ENCODE assay signal across 18 cellular contexts in genomic region chr20:926646-927045, GRCh38. TPM values are rescaled to one million over a fixed set of nuclear protein-coding genes. Genes with fewer than 3 reads are reported as not detected.
DNase-seq lines count a peak whose midpoint lies in the region; ATAC-seq and TF ChIP-seq lines count a peak whose summit lies in the region.
"Had no signal": no experiment of that assay in that cellular context is flagged by ENCODE, and none has a peak within 500 bp of the region (broad histone marks: within the 10 kb centered on the region; RNA-seq: fewer than 3 reads in every experiment).

No MANE protein-coding gene starts in this region.

- no peaks in the 10 kb centered on the region for H4K20me1 ChIP-seq in PC-3 (ENCODE audit: low read length)
- H4K20me1 ChIP-seq: BLaER1 had no signal

- H3K36me3 ChIP-seq in endodermal cell (ENCODE audit: control insufficient read depth, insufficient read depth, low read length) (no peaks in the 10 kb centered on the region), thyroid gland (no peaks in the 10 kb centered on the region), PC-3 (ENCODE audit: low read depth, low read length) (no peaks in the 10 kb centered on the region)
- H3K36me3 ChIP-seq: BLaER1 had no signal

- BruUV-seq in PC-3 (replicated peaks; lab: Mats Ljungman, UMichigan): no TSS peak

- WGBS in endodermal cell (ENCODE audit: insufficient coverage in 1 of 2, insufficient read length in 1 of 2), 2 experiments: 92 to 95% methylated on average over 4 to 5 of the region's 5 CpGs
- 42 to 45% methylated on average over 5 of the region's 5 CpGs for WGBS in thyroid gland, 2 donors

- DNase-seq in AG10803 (ENCODE audit: low read depth) (peak; percentile 21), GM04503 (ENCODE audit: low read depth) (peak; percentile 16), endodermal cell (no peak), thyroid gland (peak; percentile 49 to 64), NCI-H526 treated with DMSO at 0.1 percent for 48 hours (lab: John Stamatoyannopoulos, UW) (no peak), PC-3 (no peak)
- no peak for DNase-seq in stimulated activated naive CD4-positive, alpha-beta T cell (lab: John Stamatoyannopoulos, UW)
- DNase-seq: ACHN; CD4-positive, alpha-beta memory T cell; DMS153; DMS79; GF-D8; HCEC 1CT; KG1 had no signal

- H3K4me2 ChIP-seq in PC-3 (ENCODE audit: low read length): no peak overlapping the region
- H3K4me2 ChIP-seq: BLaER1, GM23338 had no signal

- no peaks in the 10 kb centered on the region for H3K4me1 Mint-ChIP-seq in endodermal cell
- H3K4me1 Mint-ChIP-seq: CD4-positive, alpha-beta memory T cell; GM23338 had no signal

- no peaks in the 10 kb centered on the region for H3K79me2 ChIP-seq in PC-3 (ENCODE audit: low read length)

- H3K9me2 ChIP-seq in PC-3 (replicated peaks; ENCODE audit: low read length): no peaks in the 10 kb centered on the region

- no peaks in the 10 kb centered on the region for H3K27me3 ChIP-seq in endodermal cell (ENCODE audit: control insufficient read depth, insufficient read depth, low read length, poor library complexity, severe bottlenecking)
- H3K27me3 ChIP-seq in thyroid gland: no peaks in the 10 kb centered on the region
- peaks cover 47% of the 10 kb centered on the region for H3K27me3 ChIP-seq in PC-3 (ENCODE audit: low read length)
- H3K27me3 ChIP-seq: BLaER1 had no signal

- no peak overlapping the region for H3K27ac ChIP-seq in endodermal cell (ENCODE audit: low read depth, low read length)
- H3K27ac ChIP-seq in thyroid gland: peak overlapping the region in 1 of 3 donors; percentile 12
- H3K27ac ChIP-seq in PC-3 (ENCODE audit: low read length): no peak overlapping the region
- H3K27ac ChIP-seq: BLaER1 had no signal

- ATAC-seq in PC-3: no peak
- ATAC-seq: GM12878, GM23338 had no signal

- H3K9me3 Mint-ChIP-seq in endodermal cell: peaks cover 47% of the 10 kb centered on the region

- TF ChIP-seq CTCF in AG10803 (conservative IDR thresholded peaks at IDR 0.05; ENCODE audit: low read length) (no peak), endodermal cell (conservative IDR thresholded peaks at IDR 0.05) (no peak), thyroid gland (IDR thresholded peaks at IDR 0.05) (no peak), PC-3 (conservative IDR thresholded peaks at IDR 0.05; ENCODE audit: low read depth, low read length) (no peak)

- intact Hi-C loops in thyroid gland (cut with DNase I) (no loop called here), PC-3 (cut with micrococcal nuclease) (no loop called here)

- POLR2A ChIA-PET in PC-3 (lab: Charles Lee; ENCODE audit: unreplicated experiment): no interaction called here

- CTCF ChIA-PET in PC-3 (lab: Charles Lee): no interaction called here

- H3K4me3 ChIP-seq in AG10803 (ENCODE audit: low read length) (no peak overlapping the region), endodermal cell (ENCODE audit: low read length) (peak overlapping the region; percentile 71), thyroid gland (replicated peaks in 1 of 3) (no peak overlapping the region), PC-3 (ENCODE audit: low read length) (no peak overlapping the region)
- H3K4me3 ChIP-seq: BLaER1, GM12878, GM23338 had no signal

- TF ChIP-seq POLR2A in thyroid gland (IDR thresholded peaks at IDR 0.05): no peak

- H3K27ac Mint-ChIP-seq in endodermal cell: no peak overlapping the region
- H3K27ac Mint-ChIP-seq: CD14-positive monocyte; CD4-positive, alpha-beta memory T cell; GM23338 had no signal

- H3F3A ChIP-seq in PC-3 (ENCODE audit: low read length, unreplicated experiment): no peaks in the 10 kb centered on the region

- H3K27me3 Mint-ChIP-seq in endodermal cell (ENCODE audit: insufficient read depth): peaks cover 13% of the 10 kb centered on the region

- H2AFZ ChIP-seq in PC-3 (ENCODE audit: low read length): no peak overlapping the region
- H2AFZ ChIP-seq: GM23338 had no signal

- H3K9me3 ChIP-seq in endodermal cell (ENCODE audit: control insufficient read depth, low read length) (peaks cover 59% of the 10 kb centered on the region), thyroid gland (no peaks in the 10 kb centered on the region), PC-3 (ENCODE audit: low read length) (peaks cover 11% of the 10 kb centered on the region)

- H3K4me3 Mint-ChIP-seq in endodermal cell: no peak overlapping the region
- H3K4me3 Mint-ChIP-seq: CD14-positive monocyte; CD4-positive, alpha-beta memory T cell; GM23338 had no signal

- H3K9ac ChIP-seq in endodermal cell (ENCODE audit: extremely low read depth, low read length, poor library complexity, severe bottlenecking) (no peak overlapping the region), PC-3 (ENCODE audit: low read length) (no peak overlapping the region)
- H3K9ac ChIP-seq: BLaER1 had no signal

- H3K4me1 ChIP-seq in endodermal cell (ENCODE audit: control insufficient read depth, insufficient read depth, low read length) (no peaks in the 10 kb centered on the region), thyroid gland (peaks cover 5 to 6% of the 10 kb centered on the region in 2 donors), PC-3 (ENCODE audit: insufficient read depth, low read length) (no peaks in the 10 kb centered on the region)
- H3K4me1 ChIP-seq: BLaER1 had no signal

- no peaks in the 10 kb centered on the region for H3K36me3 Mint-ChIP-seq in endodermal cell (ENCODE audit: low read depth)
- H3K36me3 Mint-ChIP-seq: CD4-positive, alpha-beta memory T cell had no signal

RNA-seq across cellular contexts. Expression of gene ANGPT4, which starts 10.5 kb away (rescaled TPM):
- under 1 TPM; 0.31 to 0.51 TPM for total RNA-seq in endodermal cell
- polyA plus RNA-seq in endodermal cell (2013, experiment 1 of 2): 0.18 TPM
- 0.21 TPM for polyA plus RNA-seq in endodermal cell (2013, experiment 2 of 2)
- total RNA-seq in thyroid gland: 1 to 10 TPM in 3 of 4 donors, under 1 TPM in 1; 0.40 to 3.8 (median 3.2) TPM
- not detected in 2 replicates for total RNA-seq in PC-3 (2014; rRNA removed)
- total RNA-seq: CD4-positive, alpha-beta memory T cell; GM12878 had no signal
- polyA plus RNA-seq: CD4-positive, alpha-beta memory T cell; GM23338 had no signal

Comparison
In these comparisons a context has a peak if more than half of its experiments do, and no peak if none do; other contexts are left out.
1. DNase-seq: peak in AG10803 (single experiment), GM04503 (single experiment) and thyroid gland (2 of 2); none in endodermal cell (single experiment), NCI-H526 treated with DMSO at 0.1 percent for 48 hours (single experiment), PC-3 (single experiment) and stimulated activated naive CD4-positive, alpha-beta T cell (0 of 6).